ENCODE assay signal across 18 cellular contexts in genomic region chr22:35114296-35114980, GRCh38. TPM values are rescaled to one million over a fixed set of nuclear protein-coding genes. Genes with fewer than 3 reads are reported as not detected.
DNase-seq lines count a peak whose midpoint lies in the region; TF ChIP-seq lines count a peak whose summit lies in the region.
"Had no signal": no experiment of that assay in that cellular context is flagged by ENCODE, and none has a peak within 500 bp of the region (broad histone marks: within the 10 kb centered on the region; RNA-seq: fewer than 3 reads in every experiment).

No MANE protein-coding gene starts in this region.

- H3K4me3 Mint-ChIP-seq in neural progenitor cell, result no peak overlapping the region
- no peak overlapping the region for H3K4me3 Mint-ChIP-seq in activated T-cell treated with anti-CD3 and anti-CD28 coated beads, Interleukin-2, amount 50 U/mL, for 24 hours
- H3K4me3 Mint-ChIP-seq: CD8-positive, alpha-beta T cell; HFFc6 had no signal

- no peaks in the 10 kb centered on the region for H3K9me3 Mint-ChIP-seq in neural progenitor cell
- H3K9me3 Mint-ChIP-seq in activated T-cell treated with anti-CD3 and anti-CD28 coated beads, Interleukin-2, amount 50 U/mL, for 24 hours, result no peaks in the 10 kb centered on the region
- H3K9me3 Mint-ChIP-seq: CD8-positive, alpha-beta T cell had no signal

- no peaks in the 10 kb centered on the region for H3K27me3 ChIP-seq in DOHH2 (ENCODE audit: control insufficient read depth, low read length)
- H3K27me3 ChIP-seq in neural progenitor cell, result no peaks in the 10 kb centered on the region

- H3K9me3 ChIP-seq in DOHH2 (ENCODE audit: control insufficient read depth, insufficient read depth, low read length) (no peaks in the 10 kb centered on the region), neural progenitor cell (ENCODE audit: low read depth) (no peaks in the 10 kb centered on the region)

- peak; percentile 19 for DNase-seq in islet precursor cell
- no peak for DNase-seq in neural progenitor cell (ENCODE audit: low spot score)
- DNase-seq in superior temporal gyrus (ENCODE audit: extremely low spot score), result no peak
- no peak for DNase-seq in activated T-cell treated with anti-CD3 and anti-CD28 coated beads, Interleukin-2, amount 50 U/mL, for 24 hours
- DNase-seq in NCI-H1048 (lab: John Stamatoyannopoulos, UW), result no peak
- DNase-seq: ACHN; Calu3; CD8-positive, alpha-beta T cell; DMS79 treated with DMSO at 0.1 percent for 48 hours; EL; GOT3; H7; HFFc6; KBM-7 had no signal

- H3K4me3 ChIP-seq in DOHH2 (ENCODE audit: low read length) (no peak overlapping the region), neural progenitor cell (no peak overlapping the region)
- H3K4me3 ChIP-seq: GM12878 had no signal

- no peaks in the 10 kb centered on the region for H3K36me3 Mint-ChIP-seq in neural progenitor cell
- no peaks in the 10 kb centered on the region for H3K36me3 Mint-ChIP-seq in activated T-cell treated with anti-CD3 and anti-CD28 coated beads, Interleukin-2, amount 50 U/mL, for 24 hours (ENCODE audit: low read depth)
- H3K36me3 Mint-ChIP-seq: CD8-positive, alpha-beta T cell had no signal

- H4K20me1 ChIP-seq in DOHH2 (ENCODE audit: control insufficient read depth, insufficient read depth, low read depth, low read length), result no peaks in the 10 kb centered on the region
- no peaks in the 10 kb centered on the region for H4K20me1 ChIP-seq in neural progenitor cell (ENCODE audit: low read depth)

- H3K36me3 ChIP-seq in DOHH2 (ENCODE audit: control insufficient read depth, low read length) (no peaks in the 10 kb centered on the region), neural progenitor cell (no peaks in the 10 kb centered on the region)

- H2AFZ ChIP-seq in neural progenitor cell (replicated peaks), result no peak overlapping the region

- no peak for TF ChIP-seq CTCF in DOHH2 (IDR thresholded peaks at IDR 0.05; ENCODE audit: low read depth, low read length, poor library complexity, severe bottlenecking)
- no peak for TF ChIP-seq CTCF in neural progenitor cell (IDR thresholded peaks at IDR 0.05)

- no peaks in the 10 kb centered on the region for H3F3A ChIP-seq in DOHH2 (ENCODE audit: control insufficient read depth, insufficient read depth)
- no peaks in the 10 kb centered on the region for H3F3A ChIP-seq in neural progenitor cell (ENCODE audit: low read depth)

- no peak overlapping the region for H3K9ac ChIP-seq in neural progenitor cell

- H3K9me2 ChIP-seq in DOHH2 (replicated peaks; ENCODE audit: control insufficient read depth, low read length), result no peaks in the 10 kb centered on the region

- peaks cover 7% of the 10 kb centered on the region for H3K27me3 Mint-ChIP-seq in neural progenitor cell (ENCODE audit: insufficient read depth, low read depth)
- H3K27me3 Mint-ChIP-seq in activated T-cell treated with anti-CD3 and anti-CD28 coated beads, Interleukin-2, amount 50 U/mL, for 24 hours, result peaks cover 7% of the 10 kb centered on the region

- H3K4me1 ChIP-seq in DOHH2 (ENCODE audit: control insufficient read depth, low read length), result peaks cover 33% of the 10 kb centered on the region
- H3K4me1 ChIP-seq in neural progenitor cell, result no peaks in the 10 kb centered on the region

- H3K27ac ChIP-seq in DOHH2 (ENCODE audit: low read depth, low read length) (no peak overlapping the region), neural progenitor cell (no peak overlapping the region)

- H3K27ac Mint-ChIP-seq in neural progenitor cell, result peak overlapping the region; percentile 9
- no peak overlapping the region for H3K27ac Mint-ChIP-seq in activated T-cell treated with anti-CD3 and anti-CD28 coated beads, Interleukin-2, amount 50 U/mL, for 24 hours
- H3K27ac Mint-ChIP-seq: CD8-positive, alpha-beta T cell; HFFc6; IgD-negative memory B cell had no signal

- H3K4me1 Mint-ChIP-seq in neural progenitor cell, result peaks cover 4% of the 10 kb centered on the region
- H3K4me1 Mint-ChIP-seq in activated T-cell treated with anti-CD3 and anti-CD28 coated beads, Interleukin-2, amount 50 U/mL, for 24 hours (ENCODE audit: low read depth), result no peaks in the 10 kb centered on the region

- H3K79me2 ChIP-seq in DOHH2 (ENCODE audit: control insufficient read depth, low read length), result no peaks in the 10 kb centered on the region
- H3K79me2 ChIP-seq in neural progenitor cell (ENCODE audit: low read depth), result no peaks in the 10 kb centered on the region

- H3K4me2 ChIP-seq in DOHH2 (ENCODE audit: low read length), result peak overlapping the region; percentile 37; the same call in 1 of the 2 replicates
- H3K4me2 ChIP-seq in neural progenitor cell, result no peak overlapping the region

RNA-seq across cellular contexts. Expression of gene ISX, which starts 48.5 kb away (rescaled TPM):
- not detected in 2 replicates for total RNA-seq in neural progenitor cell (ENCODE audit: low replicate concordance)
- total RNA-seq: Calu3; CD8-positive, alpha-beta T cell; G401; H7; HFFc6 had no signal
